ENCODE assay signal across 24 cellular contexts in genomic region chr18:72935744-72936143, GRCh38.
DNase-seq lines count a peak whose midpoint lies in the region; ATAC-seq and TF ChIP-seq lines count a peak whose summit lies in the region.
"Had no signal": no experiment of that assay in that cellular context is flagged by ENCODE, and none has a peak within 500 bp of the region (broad histone marks: within the 10 kb centered on the region; RNA-seq: fewer than 3 reads in every experiment).

No MANE protein-coding gene starts in this region.

- H3K36me3 Mint-ChIP-seq in endodermal cell (ENCODE audit: low read depth): no peaks in the 10 kb centered on the region
- H3K36me3 Mint-ChIP-seq: CD8-positive, alpha-beta T cell had no signal

- H3K27me3 ChIP-seq in endodermal cell (ENCODE audit: control insufficient read depth, insufficient read depth, low read length, poor library complexity, severe bottlenecking): no peaks in the 10 kb centered on the region

- no peaks in the 10 kb centered on the region for H3K4me1 Mint-ChIP-seq in endodermal cell

- no peaks in the 10 kb centered on the region for H3K4me1 ChIP-seq in endodermal cell (ENCODE audit: control insufficient read depth, insufficient read depth, low read length)

- TF ChIP-seq CTCF in endodermal cell (conservative IDR thresholded peaks at IDR 0.05): peak; percentile 58

- no peak overlapping the region for H3K4me3 ChIP-seq in endodermal cell (ENCODE audit: low read length)
- H3K4me3 ChIP-seq: PC-9, SK-N-MC had no signal

- no peaks in the 10 kb centered on the region for H3K36me3 ChIP-seq in endodermal cell (ENCODE audit: control insufficient read depth, insufficient read depth, low read length)

- H3K27ac ChIP-seq in endodermal cell (ENCODE audit: low read depth, low read length): no peak overlapping the region
- H3K27ac ChIP-seq: 22Rv1, PC-9, SK-N-MC had no signal

- no peak overlapping the region for H3K4me3 Mint-ChIP-seq in endodermal cell
- H3K4me3 Mint-ChIP-seq: CD8-positive, alpha-beta T cell had no signal

- H3K9ac ChIP-seq in endodermal cell (ENCODE audit: extremely low read depth, low read length, poor library complexity, severe bottlenecking): no peak overlapping the region

- DNase-seq in DMS53 (lab: John Stamatoyannopoulos, UW) (peak; percentile 37), DMS53 treated with DMSO at 0.1 percent for 48 hours (lab: John Stamatoyannopoulos, UW; ENCODE audit: unreplicated experiment) (no peak), NCI-H748 treated with DMSO at 0.1 percent for 48 hours (lab: John Stamatoyannopoulos, UW) (peak; percentile 15), endodermal cell (no peak), SK-N-DZ (ENCODE audit: low spot score) (no peak), NCI-H1417 treated with DMSO at 0.1 percent for 48 hours (lab: John Stamatoyannopoulos, UW) (no peak)
- DNase-seq: AML-193; C1 segment of cervical spinal cord; Calu3; CD8-positive, alpha-beta T cell; DMS79; NCI-H1092 treated with DMSO at 0.1 percent for 48 hours; NCI-H146; NCI-H2029; NCI-H226; NCI-H510A treated with DMSO at 0.1 percent for 48 hours; PC-9; RPMI8226; SHP77; SW 1271 had no signal

- 84 to 85% methylated on average over 2 to 4 of the region's 4 CpGs for WGBS in endodermal cell (ENCODE audit: insufficient coverage in 1 of 2, insufficient read length in 1 of 2), 2 experiments

- no peaks in the 10 kb centered on the region for H3K9me3 ChIP-seq in endodermal cell (ENCODE audit: control insufficient read depth, low read length)

- ATAC-seq in HG02884 (IDR thresholded peaks at IDR 0.05; ENCODE audit: unreplicated experiment) (no peak), HG02588 (IDR thresholded peaks at IDR 0.05; ENCODE audit: unreplicated experiment) (no peak)
- ATAC-seq: CD8-positive, alpha-beta T cell had no signal

- no peaks in the 10 kb centered on the region for H3K9me3 Mint-ChIP-seq in endodermal cell
- H3K9me3 Mint-ChIP-seq: CD8-positive, alpha-beta T cell had no signal

- H3K27me3 Mint-ChIP-seq in endodermal cell (ENCODE audit: insufficient read depth): no peaks in the 10 kb centered on the region

- H3K27ac Mint-ChIP-seq in endodermal cell: no peak overlapping the region
- H3K27ac Mint-ChIP-seq: CD8-positive, alpha-beta T cell had no signal

Comparison
In these comparisons a context has a peak if more than half of its experiments do, and no peak if none do; other contexts are left out.
1. DNase-seq: peak in DMS53 (single experiment) and NCI-H748 treated with DMSO at 0.1 percent for 48 hours (single experiment); none in DMS53 treated with DMSO at 0.1 percent for 48 hours (single experiment), endodermal cell (single experiment), SK-N-DZ (single experiment) and NCI-H1417 treated with DMSO at 0.1 percent for 48 hours (single experiment).